Comparison of ENCODE assay signal across 18 cellular contexts in genomic region chr18:13616525-13617035, GRCh38.
A peak's percentile ranks its signal among the peaks of the same experiment; 100 is the strongest.
DNase-seq lines count a peak whose midpoint lies in the region; ATAC-seq, FAIRE-seq and TF ChIP-seq lines count a peak whose summit lies in the region.
"Had no signal": no experiment of that assay in that cellular context is flagged by ENCODE, and none has a peak within 500 bp of the region (broad histone marks: within the 10 kb centered on the region; RNA-seq: fewer than 3 reads in every experiment).

No MANE protein-coding gene starts in this region.

- CTCF ChIA-PET in activated CD4-positive, alpha-beta T cell treated with anti-CD3 and anti-CD28 coated beads, Interleukin-2, amount 10 ng/mL, durations not matched to agents 7 days and 5 days (lab: Charles Lee): no interaction called here
- CTCF ChIA-PET in activated CD8-positive, alpha-beta T cell treated with anti-CD3 and anti-CD28 coated beads, Interleukin-2, amount 10 ng/mL, durations not matched to agents 7 days and 5 days (lab: Charles Lee): no interaction called here

- H3K4me3 ChIP-seq in small intestine (ENCODE audit: low read depth in 1 of 2, low read length in 2 of 2) (no peak overlapping the region), ovary (no peak overlapping the region)
- H3K4me3 ChIP-seq: gastroesophageal sphincter, stomach had no signal

- intact Hi-C loops in ovary (cut with DNase I): no loop called here

- H3K9me3 ChIP-seq in small intestine (ENCODE audit: control insufficient read depth, low read depth) (no peaks in the 10 kb centered on the region), ovary (no peaks in the 10 kb centered on the region)
- H3K9me3 ChIP-seq: gastroesophageal sphincter, stomach had no signal

- POLR2A ChIA-PET in activated CD4-positive, alpha-beta T cell treated with anti-CD3 and anti-CD28 coated beads, Interleukin-2, amount 10 ng/mL, durations not matched to agents 7 days and 5 days (lab: Charles Lee): no interaction called here
- POLR2A ChIA-PET in activated CD8-positive, alpha-beta T cell treated with anti-CD3 and anti-CD28 coated beads, Interleukin-2, amount 10 ng/mL, durations not matched to agents 7 days and 5 days (lab: Charles Lee): interaction anchor here (0.7 to 1.0 kb wide), 2 partner anchors 39 to 49 kb away, joined by 3 read pairs; no protein-coding TSS in a partner anchor

- FAIRE-seq in small intestine (lab: Jason Lieb, UNC): no peak
- FAIRE-seq: endothelial cell of umbilical vein had no signal

- H3K36me3 Mint-ChIP-seq in activated CD4-positive, alpha-beta T cell treated with anti-CD3 and anti-CD28 coated beads, Interleukin-2, amount 10 ng/mL, durations not matched to agents 7 days and 5 days (ENCODE audit: low read depth): peaks cover 4% of the 10 kb centered on the region
- no peaks in the 10 kb centered on the region for H3K36me3 Mint-ChIP-seq in IgD-negative memory B cell
- H3K36me3 Mint-ChIP-seq in activated CD8-positive, alpha-beta T cell treated with anti-CD3 and anti-CD28 coated beads, Interleukin-2, amount 10 ng/mL, durations not matched to agents 7 days and 5 days (ENCODE audit: low read depth): peaks cover 19% of the 10 kb centered on the region

- peaks cover 72% of the 10 kb centered on the region for H3K4me1 Mint-ChIP-seq in activated CD4-positive, alpha-beta T cell treated with anti-CD3 and anti-CD28 coated beads, Interleukin-2, amount 10 ng/mL, durations not matched to agents 7 days and 5 days
- peaks cover 46 to 65% (median 52%) of the 10 kb centered on the region in 3 donors for H3K4me1 Mint-ChIP-seq in IgD-negative memory B cell
- peaks cover 74% of the 10 kb centered on the region for H3K4me1 Mint-ChIP-seq in activated CD8-positive, alpha-beta T cell treated with anti-CD3 and anti-CD28 coated beads, Interleukin-2, amount 10 ng/mL, durations not matched to agents 7 days and 5 days (ENCODE audit: low read depth)

- no peaks in the 10 kb centered on the region for H3K27me3 Mint-ChIP-seq in activated CD4-positive, alpha-beta T cell treated with anti-CD3 and anti-CD28 coated beads, Interleukin-2, amount 10 ng/mL, durations not matched to agents 7 days and 5 days
- peaks cover 7% of the 10 kb centered on the region for H3K27me3 Mint-ChIP-seq in IgD-negative memory B cell
- H3K27me3 Mint-ChIP-seq in activated CD8-positive, alpha-beta T cell treated with anti-CD3 and anti-CD28 coated beads, Interleukin-2, amount 10 ng/mL, durations not matched to agents 7 days and 5 days (ENCODE audit: low read depth): no peaks in the 10 kb centered on the region
- H3K27me3 Mint-ChIP-seq: central memory CD8-positive, alpha-beta T cell had no signal

- H3K27me3 ChIP-seq in small intestine (ENCODE audit: control insufficient read depth in 2 of 2, insufficient read depth in 2 of 2, low read length in 2 of 2): no peaks in the 10 kb centered on the region
- no peaks in the 10 kb centered on the region for H3K27me3 ChIP-seq in ovary
- H3K27me3 ChIP-seq: gastroesophageal sphincter had no signal

- ATAC-seq in activated CD8-positive, alpha-beta T cell treated with anti-CD3 and anti-CD28 coated beads, Interleukin-2, amount 10 ng/mL, durations not matched to agents 7 days and 5 days: no peak
- ATAC-seq in HG02763 (IDR thresholded peaks at IDR 0.05; ENCODE audit: unreplicated experiment) (no peak), GM21381 (IDR thresholded peaks at IDR 0.05; ENCODE audit: unreplicated experiment) (no peak)
- ATAC-seq: gastroesophageal sphincter, HCT116 had no signal

- no peak for TF ChIP-seq POLR2A in ovary (IDR thresholded peaks at IDR 0.05)

- no peaks in the 10 kb centered on the region for H3K36me3 ChIP-seq in small intestine (ENCODE audit: control insufficient read depth in 2 of 2, insufficient read depth in 2 of 2, low read length in 2 of 2)
- no peaks in the 10 kb centered on the region for H3K36me3 ChIP-seq in ovary

- peak overlapping the region; percentile 27 to 42 for H3K27ac ChIP-seq in small intestine (ENCODE audit: low read depth in 1 of 2, low read length in 1 of 2)
- H3K27ac ChIP-seq in ovary: no peak overlapping the region
- H3K27ac ChIP-seq: KMS-11 had no signal

- WGBS in small intestine, 3 donors: 73 to 80% (median 75%) methylated on average over 15 of the region's 15 CpGs
- WGBS in ovary, 3 donors: 91 to 96% (median 94%) methylated on average over 15 of the region's 15 CpGs

- H3K9me3 Mint-ChIP-seq in activated CD4-positive, alpha-beta T cell treated with anti-CD3 and anti-CD28 coated beads, Interleukin-2, amount 10 ng/mL, durations not matched to agents 7 days and 5 days: no peaks in the 10 kb centered on the region
- H3K9me3 Mint-ChIP-seq in IgD-negative memory B cell: no peaks in the 10 kb centered on the region
- no peaks in the 10 kb centered on the region for H3K9me3 Mint-ChIP-seq in activated CD8-positive, alpha-beta T cell treated with anti-CD3 and anti-CD28 coated beads, Interleukin-2, amount 10 ng/mL, durations not matched to agents 7 days and 5 days (ENCODE audit: insufficient read depth)
- H3K9me3 Mint-ChIP-seq: central memory CD8-positive, alpha-beta T cell had no signal

- H3K4me3 Mint-ChIP-seq in activated CD4-positive, alpha-beta T cell treated with anti-CD3 and anti-CD28 coated beads, Interleukin-2, amount 10 ng/mL, durations not matched to agents 7 days and 5 days: no peak overlapping the region
- H3K4me3 Mint-ChIP-seq in IgD-negative memory B cell: peak overlapping the region in 2 of 4 donors; percentile 87 to 93
- peak overlapping the region; percentile 84 for H3K4me3 Mint-ChIP-seq in activated CD8-positive, alpha-beta T cell treated with anti-CD3 and anti-CD28 coated beads, Interleukin-2, amount 10 ng/mL, durations not matched to agents 7 days and 5 days

- no peak for DNase-seq in activated CD4-positive, alpha-beta T cell treated with anti-CD3 and anti-CD28 coated beads, Interleukin-2, amount 10 ng/mL, durations not matched to agents 7 days and 5 days
- no peak for DNase-seq in activated CD4-positive, alpha-beta T cell treated with anti-CD3 and anti-CD28 coated beads for 1 hour
- no peak for DNase-seq in activated CD8-positive, alpha-beta T cell treated with anti-CD3 and anti-CD28 coated beads, Interleukin-2, amount 10 ng/mL, durations not matched to agents 7 days and 5 days
- no peak for DNase-seq in small intestine
- DNase-seq in ovary: no peak
- DNase-seq: ACHN, mesendoderm, NCI-H1930, NCI-H526 treated with DMSO at 0.1 percent for 48 hours, stomach had no signal

- H3K4me1 ChIP-seq in small intestine (ENCODE audit: control insufficient read depth in 2 of 2, insufficient read depth in 1 of 2, low read depth in 1 of 2, low read length in 1 of 2) (no peaks in the 10 kb centered on the region), ovary (ENCODE audit: insufficient read depth) (no peaks in the 10 kb centered on the region)

- peak overlapping the region; percentile 96 for H3K27ac Mint-ChIP-seq in activated CD4-positive, alpha-beta T cell treated with anti-CD3 and anti-CD28 coated beads, Interleukin-2, amount 10 ng/mL, durations not matched to agents 7 days and 5 days
- H3K27ac Mint-ChIP-seq in IgD-negative memory B cell: peak overlapping the region; percentile 95 to 99 (median 96)
- peak overlapping the region; percentile 99 for H3K27ac Mint-ChIP-seq in activated CD8-positive, alpha-beta T cell treated with anti-CD3 and anti-CD28 coated beads, Interleukin-2, amount 10 ng/mL, durations not matched to agents 7 days and 5 days

- no peak for TF ChIP-seq CTCF in ovary (IDR thresholded peaks at IDR 0.05)

- no peak for TF ChIP-seq EP300 in ovary (IDR thresholded peaks at IDR 0.05)

Comparison
In these comparisons a context has a peak if more than half of its experiments do, and no peak if none do; other contexts are left out.
1. H3K27ac ChIP-seq: peak in small intestine (2 of 2); none in ovary (0 of 2).
2. Peak in every context shown above with its lines, with median percentiles within 50 percentile points of each other: H3K27ac Mint-ChIP-seq.